ENCODE assay signal across 14 cellular contexts in genomic region chr14:89241934-89242670, GRCh38.
DNase-seq lines count a peak whose midpoint lies in the region; ATAC-seq and TF ChIP-seq lines count a peak whose summit lies in the region.
"Had no signal": no experiment of that assay in that cellular context is flagged by ENCODE, and none has a peak within 500 bp of the region (broad histone marks: within the 10 kb centered on the region; RNA-seq: fewer than 3 reads in every experiment).

No MANE protein-coding gene starts in this region.

- 48 to 58% methylated on average over 8 of the region's 8 CpGs for WGBS in testis, 2 donors

- ATAC-seq in activated T-cell treated with anti-CD3 and anti-CD28 coated beads, Interleukin-2, amount 50 U/mL, for 72 hours (replicated peaks in 1 of 2): no peak
- no peak for ATAC-seq in WTC11
- no peak for ATAC-seq in GM19351 (IDR thresholded peaks at IDR 0.05; ENCODE audit: unreplicated experiment)

- POLR2A ChIA-PET in WTC11 (lab: Charles Lee): interaction anchor here (0.7 kb wide), 1 partner anchor 472 kb away, joined by 3 read pairs; no protein-coding TSS in a partner anchor

- TF ChIP-seq CTCF in WTC11 (IDR thresholded peaks at IDR 0.05) (no peak), epithelial cell of proximal tubule (conservative IDR thresholded peaks at IDR 0.05; ENCODE audit: low read depth, low read length) (peak; percentile 20), testis (IDR thresholded peaks at IDR 0.05) (peak in 1 of 3 experiments; percentile 16), breast epithelium (IDR thresholded peaks at IDR 0.05) (no peak)

- peak overlapping the region; percentile 81 to 82 for H3K27ac ChIP-seq in testis
- H3K27ac ChIP-seq in breast epithelium: peak overlapping the region in 1 of 2 donors; percentile 14
- H3K27ac ChIP-seq: prostate gland, upper lobe of left lung had no signal

- DNase-seq in activated T-cell treated with anti-CD3 and anti-CD28 coated beads, Interleukin-2, amount 50 U/mL, for 72 hours: no peak
- DNase-seq in activated T-cell treated with anti-CD3 and anti-CD28 coated beads, Interleukin-2, amount 50 U/mL, for 1 hour: no peak
- DNase-seq in WTC11 (ENCODE audit: low spot score): no peak
- DNase-seq in epithelial cell of proximal tubule (ENCODE audit: low read depth): no peak
- no peak for DNase-seq in testis
- DNase-seq in stimulated activated CD4-positive, alpha-beta T cell treated with anti-CD3 and anti-CD28 coated beads, Interleukin-1b, Interleukin-23, amount 100 ng/mL, for 48 hours: no peak
- DNase-seq in breast epithelium (ENCODE audit: low spot score in 2 of 2): no peak
- DNase-seq: activated naive CD4-positive, alpha-beta T cell treated with anti-CD3 and anti-CD28 coated beads, Interleukin-2, amount 50 U/mL, for 16 hours; CD8-positive, alpha-beta memory T cell; T-helper 2 cell; upper lobe of left lung had no signal

- H3K9me3 Mint-ChIP-seq in activated T-cell treated with anti-CD3 and anti-CD28 coated beads, Interleukin-2, amount 50 U/mL, for 72 hours: no peaks in the 10 kb centered on the region
- peaks cover 4% of the 10 kb centered on the region for H3K9me3 Mint-ChIP-seq in WTC11
- H3K9me3 Mint-ChIP-seq: CD8-positive, alpha-beta memory T cell had no signal

- H3K4me1 Mint-ChIP-seq in activated T-cell treated with anti-CD3 and anti-CD28 coated beads, Interleukin-2, amount 50 U/mL, for 72 hours (ENCODE audit: low read depth): peaks cover 47% of the 10 kb centered on the region
- peaks cover 87% of the 10 kb centered on the region for H3K4me1 Mint-ChIP-seq in WTC11

- H3K36me3 Mint-ChIP-seq in activated T-cell treated with anti-CD3 and anti-CD28 coated beads, Interleukin-2, amount 50 U/mL, for 72 hours (ENCODE audit: insufficient read depth in 2 of 2): peaks cover 6% of the 10 kb centered on the region in 2 donors
- peaks cover 16% of the 10 kb centered on the region for H3K36me3 Mint-ChIP-seq in WTC11

- H3K27ac Mint-ChIP-seq in activated T-cell treated with anti-CD3 and anti-CD28 coated beads, Interleukin-2, amount 50 U/mL, for 72 hours: peak overlapping the region; percentile 6
- H3K27ac Mint-ChIP-seq in WTC11: peak overlapping the region; percentile 35

- no peak for TF ChIP-seq POLR2A in testis (IDR thresholded peaks at IDR 0.05)
- no peak for TF ChIP-seq POLR2A in breast epithelium (IDR thresholded peaks at IDR 0.05)

- H3K36me3 ChIP-seq in testis (ENCODE audit: low read depth, missing control alignments) (no peaks in the 10 kb centered on the region), breast epithelium (no peaks in the 10 kb centered on the region)
- H3K36me3 ChIP-seq: prostate gland, upper lobe of left lung had no signal

- no peak overlapping the region for H3K4me3 ChIP-seq in epithelial cell of proximal tubule (ENCODE audit: low read depth, low read length)
- H3K4me3 ChIP-seq in testis: no peak overlapping the region
- H3K4me3 ChIP-seq in breast epithelium: no peak overlapping the region
- H3K4me3 ChIP-seq: prostate gland, smooth muscle cell, upper lobe of left lung had no signal

- CTCF ChIA-PET in WTC11 (lab: Charles Lee): interaction anchor here (0.6 kb wide), 1 partner anchor 714 kb away, joined by 3 read pairs; the partner anchor contains the start of gene TDP1

- intact Hi-C loops in testis (cut with DNase I; ENCODE audit: low total_unique reads): no loop called here
- intact Hi-C loops in breast epithelium (cut with DNase I; ENCODE audit: low total_unique reads): no loop called here

- H3K4me3 Mint-ChIP-seq in activated T-cell treated with anti-CD3 and anti-CD28 coated beads, Interleukin-2, amount 50 U/mL, for 72 hours: no peak overlapping the region
- H3K4me3 Mint-ChIP-seq in WTC11: no peak overlapping the region

- H3K9me3 ChIP-seq in testis (no peaks in the 10 kb centered on the region), breast epithelium (no peaks in the 10 kb centered on the region)
- H3K9me3 ChIP-seq: prostate gland, upper lobe of left lung had no signal

- peaks cover 59% of the 10 kb centered on the region for H3K4me1 ChIP-seq in testis
- H3K4me1 ChIP-seq in breast epithelium: no peaks in the 10 kb centered on the region
- H3K4me1 ChIP-seq: prostate gland had no signal

- no peaks in the 10 kb centered on the region for H3K27me3 Mint-ChIP-seq in activated T-cell treated with anti-CD3 and anti-CD28 coated beads, Interleukin-2, amount 50 U/mL, for 72 hours (ENCODE audit: low read depth)
- no peaks in the 10 kb centered on the region for H3K27me3 Mint-ChIP-seq in WTC11 (ENCODE audit: low read depth)

- H3K27me3 ChIP-seq in testis (no peaks in the 10 kb centered on the region), breast epithelium (no peaks in the 10 kb centered on the region)
- H3K27me3 ChIP-seq: upper lobe of left lung had no signal

TF ChIP-seq in WTC11, 78 proteins besides CTCF, POLR2A, EP300 and RAD21 (continues in another document):
- TF ChIP-seq HMGA2 (CRISPR knock-in tag; IDR thresholded peaks at IDR 0.05) (no peak), FOXP1 (CRISPR knock-in tag; IDR thresholded peaks at IDR 0.05; ENCODE audit: borderline replicate concordance) (no peak), ELF4 (CRISPR knock-in tag; IDR thresholded peaks at IDR 0.05; ENCODE audit: low read depth) (no peak), ATF2 (CRISPR knock-in tag; IDR thresholded peaks at IDR 0.05; ENCODE audit: borderline replicate concordance, low read depth) (no peak), ZBTB43 (CRISPR knock-in tag; IDR thresholded peaks at IDR 0.05) (no peak), ATF1 (CRISPR knock-in tag; IDR thresholded peaks at IDR 0.05) (no peak), NFYB (CRISPR knock-in tag; conservative IDR thresholded peaks at IDR 0.05; ENCODE audit: low read depth) (no peak), ATF3 (CRISPR knock-in tag; conservative IDR thresholded peaks at IDR 0.05) (no peak), ZNF423 (CRISPR knock-in tag; IDR thresholded peaks at IDR 0.05) (no peak), NFATC4 (CRISPR knock-in tag; IDR thresholded peaks at IDR 0.05) (no peak), GABPB1 (CRISPR knock-in tag; IDR thresholded peaks at IDR 0.05) (no peak), ATF6 (CRISPR knock-in tag; IDR thresholded peaks at IDR 0.05) (no peak), MAX (CRISPR knock-in tag; IDR thresholded peaks at IDR 0.05) (no peak)
